1 cellular context compared by ENCODE assay signal in the genomic region with DNA sequence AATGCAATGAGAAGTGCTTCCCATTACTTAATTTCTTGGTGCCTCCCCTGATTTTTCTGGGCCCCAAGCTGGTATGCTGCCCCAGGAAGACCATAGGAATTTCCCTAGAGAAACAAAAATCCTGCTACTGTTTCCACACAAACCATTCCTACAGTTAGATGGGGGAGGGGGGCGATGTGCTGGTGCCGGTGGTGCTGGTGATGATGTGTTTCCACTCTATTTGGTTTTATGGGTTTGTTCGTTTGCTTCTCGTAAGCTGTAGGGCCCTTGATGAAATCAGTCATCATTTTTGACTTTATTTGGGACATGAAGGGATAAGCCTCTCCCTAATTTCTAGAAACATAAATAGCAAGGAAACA.
TF ChIP-seq lines count a peak whose summit lies in the region.

No MANE protein-coding gene starts in this region.

TF ChIP-seq in HepG2, 621 proteins besides CTCF, POLR2A, EP300 and RAD21 (continued from another document and continues in another):
- TF ChIP-seq, protein P1, sequence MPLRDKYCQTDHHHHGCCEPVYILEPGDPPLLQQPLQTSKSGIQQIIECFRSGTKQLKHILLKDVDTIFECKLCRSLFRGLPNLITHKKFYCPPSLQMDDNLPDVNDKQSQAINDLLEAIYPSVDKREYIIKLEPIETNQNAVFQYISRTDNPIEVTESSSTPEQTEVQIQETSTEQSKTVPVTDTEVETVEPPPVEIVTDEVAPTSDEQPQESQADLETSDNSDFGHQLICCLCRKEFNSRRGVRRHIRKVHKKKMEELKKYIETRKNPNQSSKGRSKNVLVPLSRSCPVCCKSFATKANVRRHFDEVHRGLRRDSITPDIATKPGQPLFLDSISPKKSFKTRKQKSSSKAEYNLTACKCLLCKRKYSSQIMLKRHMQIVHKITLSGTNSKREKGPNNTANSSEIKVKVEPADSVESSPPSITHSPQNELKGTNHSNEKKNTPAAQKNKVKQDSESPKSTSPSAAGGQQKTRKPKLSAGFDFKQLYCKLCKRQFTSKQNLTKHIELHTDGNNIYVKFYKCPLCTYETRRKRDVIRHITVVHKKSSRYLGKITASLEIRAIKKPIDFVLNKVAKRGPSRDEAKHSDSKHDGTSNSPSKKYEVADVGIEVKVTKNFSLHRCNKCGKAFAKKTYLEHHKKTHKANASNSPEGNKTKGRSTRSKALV (CRISPR knock-in tag; IDR thresholded peaks at IDR 0.05), result 0 out of 2 replicates have a peak, but pooled peaks have one; percentile 23
- TF ChIP-seq ASH2L (IDR thresholded peaks at IDR 0.05; ENCODE audit: insufficient read length, low read depth, low read length) (peak; percentile 27), SALL2 (CRISPR knock-in tag; IDR thresholded peaks at IDR 0.05) (no peak), GATA4 (IDR thresholded peaks at IDR 0.05; ENCODE audit: borderline replicate concordance, low read depth) (no peak), PAX8 (CRISPR knock-in tag; IDR thresholded peaks at IDR 0.05; ENCODE audit: borderline replicate concordance) (no peak), ZNF737 (CRISPR knock-in tag; IDR thresholded peaks at IDR 0.05; ENCODE audit: borderline replicate concordance) (no peak), KDM5A (IDR thresholded peaks at IDR 0.05; ENCODE audit: borderline replicate concordance, low read length) (no peak), SMARCE1 (IDR thresholded peaks at IDR 0.05; ENCODE audit: borderline replicate concordance) (no peak), ZNF232 (CRISPR knock-in tag; IDR thresholded peaks at IDR 0.05; ENCODE audit: borderline replicate concordance) (no peak), ESRRA (CRISPR knock-in tag; IDR thresholded peaks at IDR 0.05; ENCODE audit: low read depth) (no peak), GZF1 (CRISPR knock-in tag; IDR thresholded peaks at IDR 0.05) (no peak), NAIF1 (CRISPR knock-in tag; IDR thresholded peaks at IDR 0.05; ENCODE audit: borderline replicate concordance) (no peak), FOXK2 (IDR thresholded peaks at IDR 0.05) (no peak), AKAP8 (CRISPR knock-in tag; IDR thresholded peaks at IDR 0.05) (no peak), ZNF713 (CRISPR knock-in tag; IDR thresholded peaks at IDR 0.05) (no peak), ZSCAN9 (CRISPR knock-in tag; IDR thresholded peaks at IDR 0.05; ENCODE audit: borderline replicate concordance) (0 out of 2 replicates have a peak, but pooled peaks have one; percentile 5), ZNF543 (CRISPR knock-in tag; IDR thresholded peaks at IDR 0.05) (no peak), ZNF746 (CRISPR knock-in tag; IDR thresholded peaks at IDR 0.05) (no peak), ATRX (CRISPR knock-in tag; IDR thresholded peaks at IDR 0.05; ENCODE audit: borderline replicate concordance) (no peak), PTBP1 (IDR thresholded peaks at IDR 0.05; ENCODE audit: low read depth, low read length, poor library complexity, severe bottlenecking) (no peak), PHF8 (CRISPR knock-in tag; IDR thresholded peaks at IDR 0.05) (no peak), ZNF768 (CRISPR knock-in tag; IDR thresholded peaks at IDR 0.05) (no peak), SALL1 (CRISPR knock-in tag; IDR thresholded peaks at IDR 0.05) (no peak)
- TF ChIP-seq, protein P2, sequence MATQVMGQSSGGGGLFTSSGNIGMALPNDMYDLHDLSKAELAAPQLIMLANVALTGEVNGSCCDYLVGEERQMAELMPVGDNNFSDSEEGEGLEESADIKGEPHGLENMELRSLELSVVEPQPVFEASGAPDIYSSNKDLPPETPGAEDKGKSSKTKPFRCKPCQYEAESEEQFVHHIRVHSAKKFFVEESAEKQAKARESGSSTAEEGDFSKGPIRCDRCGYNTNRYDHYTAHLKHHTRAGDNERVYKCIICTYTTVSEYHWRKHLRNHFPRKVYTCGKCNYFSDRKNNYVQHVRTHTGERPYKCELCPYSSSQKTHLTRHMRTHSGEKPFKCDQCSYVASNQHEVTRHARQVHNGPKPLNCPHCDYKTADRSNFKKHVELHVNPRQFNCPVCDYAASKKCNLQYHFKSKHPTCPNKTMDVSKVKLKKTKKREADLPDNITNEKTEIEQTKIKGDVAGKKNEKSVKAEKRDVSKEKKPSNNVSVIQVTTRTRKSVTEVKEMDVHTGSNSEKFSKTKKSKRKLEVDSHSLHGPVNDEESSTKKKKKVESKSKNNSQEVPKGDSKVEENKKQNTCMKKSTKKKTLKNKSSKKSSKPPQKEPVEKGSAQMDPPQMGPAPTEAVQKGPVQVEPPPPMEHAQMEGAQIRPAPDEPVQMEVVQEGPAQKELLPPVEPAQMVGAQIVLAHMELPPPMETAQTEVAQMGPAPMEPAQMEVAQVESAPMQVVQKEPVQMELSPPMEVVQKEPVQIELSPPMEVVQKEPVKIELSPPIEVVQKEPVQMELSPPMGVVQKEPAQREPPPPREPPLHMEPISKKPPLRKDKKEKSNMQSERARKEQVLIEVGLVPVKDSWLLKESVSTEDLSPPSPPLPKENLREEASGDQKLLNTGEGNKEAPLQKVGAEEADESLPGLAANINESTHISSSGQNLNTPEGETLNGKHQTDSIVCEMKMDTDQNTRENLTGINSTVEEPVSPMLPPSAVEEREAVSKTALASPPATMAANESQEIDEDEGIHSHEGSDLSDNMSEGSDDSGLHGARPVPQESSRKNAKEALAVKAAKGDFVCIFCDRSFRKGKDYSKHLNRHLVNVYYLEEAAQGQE (IDR thresholded peaks at IDR 0.05; ENCODE audit: borderline replicate concordance in 1 of 2, low read depth in 1 of 2, low read length in 2 of 2), result no peak
- TF ChIP-seq, protein P3, sequence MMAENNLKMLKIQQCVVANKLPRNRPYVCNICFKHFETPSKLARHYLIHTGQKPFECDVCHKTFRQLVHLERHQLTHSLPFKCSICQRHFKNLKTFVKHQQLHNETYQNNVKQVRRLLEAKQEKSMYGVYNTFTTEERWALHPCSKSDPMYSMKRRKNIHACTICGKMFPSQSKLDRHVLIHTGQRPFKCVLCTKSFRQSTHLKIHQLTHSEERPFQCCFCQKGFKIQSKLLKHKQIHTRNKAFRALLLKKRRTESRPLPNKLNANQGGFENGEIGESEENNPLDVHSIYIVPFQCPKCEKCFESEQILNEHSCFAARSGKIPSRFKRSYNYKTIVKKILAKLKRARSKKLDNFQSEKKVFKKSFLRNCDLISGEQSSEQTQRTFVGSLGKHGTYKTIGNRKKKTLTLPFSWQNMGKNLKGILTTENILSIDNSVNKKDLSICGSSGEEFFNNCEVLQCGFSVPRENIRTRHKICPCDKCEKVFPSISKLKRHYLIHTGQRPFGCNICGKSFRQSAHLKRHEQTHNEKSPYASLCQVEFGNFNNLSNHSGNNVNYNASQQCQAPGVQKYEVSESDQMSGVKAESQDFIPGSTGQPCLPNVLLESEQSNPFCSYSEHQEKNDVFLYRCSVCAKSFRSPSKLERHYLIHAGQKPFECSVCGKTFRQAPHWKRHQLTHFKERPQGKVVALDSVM (CRISPR knock-in tag; IDR thresholded peaks at IDR 0.05), result 0 out of 2 replicates have a peak, but pooled peaks have one; percentile 7
- TF ChIP-seq, protein P4, sequence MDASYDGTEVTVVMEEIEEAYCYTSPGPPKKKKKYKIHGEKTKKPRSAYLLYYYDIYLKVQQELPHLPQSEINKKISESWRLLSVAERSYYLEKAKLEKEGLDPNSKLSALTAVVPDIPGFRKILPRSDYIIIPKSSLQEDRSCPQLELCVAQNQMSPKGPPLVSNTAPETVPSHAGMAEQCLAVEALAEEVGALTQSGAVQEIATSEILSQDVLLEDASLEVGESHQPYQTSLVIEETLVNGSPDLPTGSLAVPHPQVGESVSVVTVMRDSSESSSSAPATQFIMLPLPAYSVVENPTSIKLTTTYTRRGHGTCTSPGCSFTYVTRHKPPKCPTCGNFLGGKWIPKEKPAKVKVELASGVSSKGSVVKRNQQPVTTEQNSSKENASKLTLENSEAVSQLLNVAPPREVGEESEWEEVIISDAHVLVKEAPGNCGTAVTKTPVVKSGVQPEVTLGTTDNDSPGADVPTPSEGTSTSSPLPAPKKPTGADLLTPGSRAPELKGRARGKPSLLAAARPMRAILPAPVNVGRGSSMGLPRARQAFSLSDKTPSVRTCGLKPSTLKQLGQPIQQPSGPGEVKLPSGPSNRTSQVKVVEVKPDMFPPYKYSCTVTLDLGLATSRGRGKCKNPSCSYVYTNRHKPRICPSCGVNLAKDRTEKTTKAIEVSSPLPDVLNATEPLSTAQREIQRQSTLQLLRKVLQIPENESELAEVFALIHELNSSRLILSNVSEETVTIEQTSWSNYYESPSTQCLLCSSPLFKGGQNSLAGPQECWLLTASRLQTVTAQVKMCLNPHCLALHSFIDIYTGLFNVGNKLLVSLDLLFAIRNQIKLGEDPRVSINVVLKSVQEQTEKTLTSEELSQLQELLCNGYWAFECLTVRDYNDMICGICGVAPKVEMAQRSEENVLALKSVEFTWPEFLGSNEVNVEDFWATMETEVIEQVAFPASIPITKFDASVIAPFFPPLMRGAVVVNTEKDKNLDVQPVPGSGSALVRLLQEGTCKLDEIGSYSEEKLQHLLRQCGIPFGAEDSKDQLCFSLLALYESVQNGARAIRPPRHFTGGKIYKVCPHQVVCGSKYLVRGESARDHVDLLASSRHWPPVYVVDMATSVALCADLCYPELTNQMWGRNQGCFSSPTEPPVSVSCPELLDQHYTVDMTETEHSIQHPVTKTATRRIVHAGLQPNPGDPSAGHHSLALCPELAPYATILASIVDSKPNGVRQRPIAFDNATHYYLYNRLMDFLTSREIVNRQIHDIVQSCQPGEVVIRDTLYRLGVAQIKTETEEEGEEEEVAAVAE (CRISPR knock-in tag; IDR thresholded peaks at IDR 0.05; ENCODE audit: borderline replicate concordance), result no peak
- TF ChIP-seq, protein P5, sequence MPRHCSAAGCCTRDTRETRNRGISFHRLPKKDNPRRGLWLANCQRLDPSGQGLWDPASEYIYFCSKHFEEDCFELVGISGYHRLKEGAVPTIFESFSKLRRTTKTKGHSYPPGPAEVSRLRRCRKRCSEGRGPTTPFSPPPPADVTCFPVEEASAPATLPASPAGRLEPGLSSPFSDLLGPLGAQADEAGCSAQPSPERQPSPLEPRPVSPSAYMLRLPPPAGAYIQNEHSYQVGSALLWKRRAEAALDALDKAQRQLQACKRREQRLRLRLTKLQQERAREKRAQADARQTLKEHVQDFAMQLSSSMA (CRISPR knock-in tag; IDR thresholded peaks at IDR 0.05), result no peak
- TF ChIP-seq, protein P6, sequence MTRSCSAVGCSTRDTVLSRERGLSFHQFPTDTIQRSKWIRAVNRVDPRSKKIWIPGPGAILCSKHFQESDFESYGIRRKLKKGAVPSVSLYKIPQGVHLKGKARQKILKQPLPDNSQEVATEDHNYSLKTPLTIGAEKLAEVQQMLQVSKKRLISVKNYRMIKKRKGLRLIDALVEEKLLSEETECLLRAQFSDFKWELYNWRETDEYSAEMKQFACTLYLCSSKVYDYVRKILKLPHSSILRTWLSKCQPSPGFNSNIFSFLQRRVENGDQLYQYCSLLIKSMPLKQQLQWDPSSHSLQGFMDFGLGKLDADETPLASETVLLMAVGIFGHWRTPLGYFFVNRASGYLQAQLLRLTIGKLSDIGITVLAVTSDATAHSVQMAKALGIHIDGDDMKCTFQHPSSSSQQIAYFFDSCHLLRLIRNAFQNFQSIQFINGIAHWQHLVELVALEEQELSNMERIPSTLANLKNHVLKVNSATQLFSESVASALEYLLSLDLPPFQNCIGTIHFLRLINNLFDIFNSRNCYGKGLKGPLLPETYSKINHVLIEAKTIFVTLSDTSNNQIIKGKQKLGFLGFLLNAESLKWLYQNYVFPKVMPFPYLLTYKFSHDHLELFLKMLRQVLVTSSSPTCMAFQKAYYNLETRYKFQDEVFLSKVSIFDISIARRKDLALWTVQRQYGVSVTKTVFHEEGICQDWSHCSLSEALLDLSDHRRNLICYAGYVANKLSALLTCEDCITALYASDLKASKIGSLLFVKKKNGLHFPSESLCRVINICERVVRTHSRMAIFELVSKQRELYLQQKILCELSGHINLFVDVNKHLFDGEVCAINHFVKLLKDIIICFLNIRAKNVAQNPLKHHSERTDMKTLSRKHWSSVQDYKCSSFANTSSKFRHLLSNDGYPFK (CRISPR knock-in tag; IDR thresholded peaks at IDR 0.05; ENCODE audit: borderline replicate concordance), result no peak
- TF ChIP-seq, protein P7, sequence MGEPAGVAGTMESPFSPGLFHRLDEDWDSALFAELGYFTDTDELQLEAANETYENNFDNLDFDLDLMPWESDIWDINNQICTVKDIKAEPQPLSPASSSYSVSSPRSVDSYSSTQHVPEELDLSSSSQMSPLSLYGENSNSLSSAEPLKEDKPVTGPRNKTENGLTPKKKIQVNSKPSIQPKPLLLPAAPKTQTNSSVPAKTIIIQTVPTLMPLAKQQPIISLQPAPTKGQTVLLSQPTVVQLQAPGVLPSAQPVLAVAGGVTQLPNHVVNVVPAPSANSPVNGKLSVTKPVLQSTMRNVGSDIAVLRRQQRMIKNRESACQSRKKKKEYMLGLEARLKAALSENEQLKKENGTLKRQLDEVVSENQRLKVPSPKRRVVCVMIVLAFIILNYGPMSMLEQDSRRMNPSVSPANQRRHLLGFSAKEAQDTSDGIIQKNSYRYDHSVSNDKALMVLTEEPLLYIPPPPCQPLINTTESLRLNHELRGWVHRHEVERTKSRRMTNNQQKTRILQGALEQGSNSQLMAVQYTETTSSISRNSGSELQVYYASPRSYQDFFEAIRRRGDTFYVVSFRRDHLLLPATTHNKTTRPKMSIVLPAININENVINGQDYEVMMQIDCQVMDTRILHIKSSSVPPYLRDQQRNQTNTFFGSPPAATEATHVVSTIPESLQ (CRISPR knock-in tag; conservative IDR thresholded peaks at IDR 0.05), result no peak
- TF ChIP-seq, protein P8, sequence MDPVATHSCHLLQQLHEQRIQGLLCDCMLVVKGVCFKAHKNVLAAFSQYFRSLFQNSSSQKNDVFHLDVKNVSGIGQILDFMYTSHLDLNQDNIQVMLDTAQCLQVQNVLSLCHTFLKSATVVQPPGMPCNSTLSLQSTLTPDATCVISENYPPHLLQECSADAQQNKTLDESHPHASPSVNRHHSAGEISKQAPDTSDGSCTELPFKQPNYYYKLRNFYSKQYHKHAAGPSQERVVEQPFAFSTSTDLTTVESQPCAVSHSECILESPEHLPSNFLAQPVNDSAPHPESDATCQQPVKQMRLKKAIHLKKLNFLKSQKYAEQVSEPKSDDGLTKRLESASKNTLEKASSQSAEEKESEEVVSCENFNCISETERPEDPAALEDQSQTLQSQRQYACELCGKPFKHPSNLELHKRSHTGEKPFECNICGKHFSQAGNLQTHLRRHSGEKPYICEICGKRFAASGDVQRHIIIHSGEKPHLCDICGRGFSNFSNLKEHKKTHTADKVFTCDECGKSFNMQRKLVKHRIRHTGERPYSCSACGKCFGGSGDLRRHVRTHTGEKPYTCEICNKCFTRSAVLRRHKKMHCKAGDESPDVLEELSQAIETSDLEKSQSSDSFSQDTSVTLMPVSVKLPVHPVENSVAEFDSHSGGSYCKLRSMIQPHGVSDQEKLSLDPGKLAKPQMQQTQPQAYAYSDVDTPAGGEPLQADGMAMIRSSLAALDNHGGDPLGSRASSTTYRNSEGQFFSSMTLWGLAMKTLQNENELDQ (CRISPR knock-in tag; IDR thresholded peaks at IDR 0.05; ENCODE audit: borderline replicate concordance), result no peak
- TF ChIP-seq, protein P9, sequence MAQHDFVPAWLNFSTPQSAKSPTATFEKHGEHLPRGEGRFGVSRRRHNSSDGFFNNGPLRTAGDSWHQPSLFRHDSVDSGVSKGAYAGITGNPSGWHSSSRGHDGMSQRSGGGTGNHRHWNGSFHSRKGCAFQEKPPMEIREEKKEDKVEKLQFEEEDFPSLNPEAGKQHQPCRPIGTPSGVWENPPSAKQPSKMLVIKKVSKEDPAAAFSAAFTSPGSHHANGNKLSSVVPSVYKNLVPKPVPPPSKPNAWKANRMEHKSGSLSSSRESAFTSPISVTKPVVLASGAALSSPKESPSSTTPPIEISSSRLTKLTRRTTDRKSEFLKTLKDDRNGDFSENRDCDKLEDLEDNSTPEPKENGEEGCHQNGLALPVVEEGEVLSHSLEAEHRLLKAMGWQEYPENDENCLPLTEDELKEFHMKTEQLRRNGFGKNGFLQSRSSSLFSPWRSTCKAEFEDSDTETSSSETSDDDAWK (CRISPR knock-in tag; IDR thresholded peaks at IDR 0.05), result no peak
